Comparison of ENCODE assay signal across 10 cellular contexts in genomic region chr2:27354597-27354927, GRCh38. TPM values are rescaled to one million over a fixed set of nuclear protein-coding genes. Genes with fewer than 3 reads are reported as not detected.
DNase-seq lines count a peak whose midpoint lies in the region; ATAC-seq, FAIRE-seq and TF ChIP-seq lines count a peak whose summit lies in the region.
"Had no signal": no experiment of that assay in that cellular context is flagged by ENCODE, and none has a peak within 500 bp of the region (broad histone marks: within the 10 kb centered on the region; RNA-seq: fewer than 3 reads in every experiment).

No MANE protein-coding gene starts in this region.

- no peak overlapping the region for H2AFZ ChIP-seq in GM12878 (ENCODE audit: control insufficient read depth, low read depth, low read length)

- H3K4me3 Mint-ChIP-seq in activated CD4-positive, alpha-beta T cell treated with anti-CD3 and anti-CD28 coated beads for 36 hours, result peak overlapping the region; percentile 28
- H3K4me3 Mint-ChIP-seq in IgD-negative memory B cell (peak overlapping the region in 3 of 4 donors; percentile 10 to 98 (median 60)), progenitor cell of endocrine pancreas (ENCODE audit: low read depth) (peak overlapping the region; percentile 96)

- H3K27me3 ChIP-seq in GM12878 (replicated peaks in 1 of 2; ENCODE audit: control insufficient read depth in 2 of 2, insufficient read depth in 2 of 2, low read length in 1 of 2), result no peaks in the 10 kb centered on the region
- H3K27me3 ChIP-seq: thyroid gland had no signal

- peaks cover 72% of the 10 kb centered on the region for H3K79me2 ChIP-seq in GM12878 (ENCODE audit: control insufficient read depth, insufficient read depth, low read length)

- no peak for ATAC-seq in activated CD4-positive, alpha-beta T cell treated with anti-CD3 and anti-CD28 coated beads for 36 hours
- ATAC-seq in GM12878 (no peak), GM21786 (IDR thresholded peaks at IDR 0.05; ENCODE audit: unreplicated experiment) (no peak)

- no peak for FAIRE-seq in GM12878 (lab: Jason Lieb, UNC)

- no peaks in the 10 kb centered on the region for H3K27me3 Mint-ChIP-seq in activated CD4-positive, alpha-beta T cell treated with anti-CD3 and anti-CD28 coated beads for 36 hours
- H3K27me3 Mint-ChIP-seq in IgD-negative memory B cell, result no peaks in the 10 kb centered on the region
- no peaks in the 10 kb centered on the region for H3K27me3 Mint-ChIP-seq in progenitor cell of endocrine pancreas

- no TSS peak for BruUV-seq in GM12878 (replicated peaks; lab: Mats Ljungman, UMichigan)

- TF ChIP-seq RAD21 in GM12878 (IDR thresholded peaks at IDR 0.05; ENCODE audit: insufficient read depth, low read depth, low read length), result no peak

- H3K36me3 Mint-ChIP-seq in activated CD4-positive, alpha-beta T cell treated with anti-CD3 and anti-CD28 coated beads for 36 hours (ENCODE audit: low read depth), result peaks cover 24% of the 10 kb centered on the region
- H3K36me3 Mint-ChIP-seq in IgD-negative memory B cell (peaks cover 3% of the 10 kb centered on the region), progenitor cell of endocrine pancreas (ENCODE audit: insufficient read depth) (peaks cover 10% of the 10 kb centered on the region)

- H3K4me1 ChIP-seq in GM12878 (ENCODE audit: control insufficient read depth, insufficient read depth, low read length), result no peaks in the 10 kb centered on the region; the same call in 1 of the 2 replicates

- no peak overlapping the region for H3K27ac ChIP-seq in GM12878 (ENCODE audit: control insufficient read depth, insufficient read depth)
- H3K27ac ChIP-seq: thyroid gland had no signal

- RAD21 ChIA-PET in GM12878 (lab: Charles Lee; ENCODE audit: unreplicated experiment), result interaction anchor here (0.7 kb wide), 2 partner anchors 74 to 76 kb away, joined by 3 to 4 read pairs; partner anchors contain the start of gene NRBP1

- 98% methylated on average over 7 of the region's 7 CpGs for WGBS in GM12878 (ENCODE audit: insufficient coverage, insufficient replicate concordance, low lambda C conversion rate, missing lambda C conversion rate)

- POLR2A ChIA-PET in activated CD4-positive, alpha-beta T cell treated with anti-CD3 and anti-CD28 coated beads for 36 hours (lab: Charles Lee), result no interaction called here
- POLR2A ChIA-PET in GM12878 (lab: Charles Lee), result interaction anchor here (0.8 to 1.3 kb wide), 4 partner anchors 10 to 17 kb away, joined by 3 to 4 read pairs (median 4); partner anchors contain the start of genes EIF2B4 and SNX17

- H3K4me3 ChIP-seq in GM12878, result no peak overlapping the region
- H3K4me3 ChIP-seq: thyroid gland had no signal

- SMC1A ChIA-PET in GM12878 (lab: Charles Lee; ENCODE audit: uncharacterized antibody, unreplicated experiment), result interaction anchor here (0.9 to 2.6 kb wide), 3 partner anchors 11 to 17 kb away, joined by 3 to 9 read pairs (median 3); partner anchors contain the start of gene EIF2B4

- TF ChIP-seq CTCF in GM12878 (IDR thresholded peaks at IDR 0.05 in 2 of 3, conservative IDR thresholded peaks at IDR 0.05 in 1 of 3; ENCODE audit: control insufficient read depth in 2 of 3, extremely low read depth in 1 of 3, insufficient read depth in 1 of 3, low read depth in 3 of 3, low read length in 3 of 3) (no peak), progenitor cell of endocrine pancreas (IDR thresholded peaks at IDR 0.05; ENCODE audit: unreplicated experiment) (no peak)

- peak overlapping the region; percentile 34; the same call in 1 of the 2 replicates for H3K4me2 ChIP-seq in GM12878 (ENCODE audit: control insufficient read depth, insufficient read depth)

- CTCF ChIA-PET in activated CD4-positive, alpha-beta T cell treated with anti-CD3 and anti-CD28 coated beads for 36 hours (lab: Charles Lee), result interaction anchor here (0.7 to 1.1 kb wide), 4 partner anchors 15 to 231 kb away, joined by 3 to 4 read pairs (median 4); partner anchors contain the start of genes ABHD1 and MPV17
- CTCF ChIA-PET in GM12878 (lab: Yijun Ruan, JAX), result interaction anchor here (0.6 to 3.3 kb wide), 7 partner anchors 8 to 329 kb away, joined by 3 to 7 read pairs (median 5); no protein-coding TSS in a partner anchor

- no peaks in the 10 kb centered on the region for H3K9me3 Mint-ChIP-seq in activated CD4-positive, alpha-beta T cell treated with anti-CD3 and anti-CD28 coated beads for 36 hours (ENCODE audit: low read depth)
- no peaks in the 10 kb centered on the region for H3K9me3 Mint-ChIP-seq in IgD-negative memory B cell
- no peaks in the 10 kb centered on the region for H3K9me3 Mint-ChIP-seq in progenitor cell of endocrine pancreas (ENCODE audit: low read depth)

- no peak for TF ChIP-seq POLR2A in GM12878 (IDR thresholded peaks at IDR 0.05; ENCODE audit: low read depth, low read length)

- H3K36me3 ChIP-seq in GM12878 (ENCODE audit: control insufficient read depth in 2 of 2, insufficient read depth in 2 of 2, low read length in 1 of 2), result no peaks in the 10 kb centered on the region; a peak in 1 of 4 replicates
- H3K36me3 ChIP-seq: thyroid gland had no signal

- intact Hi-C loops in activated CD4-positive, alpha-beta T cell treated with anti-CD3 and anti-CD28 coated beads for 36 hours (cut with DNase I, micrococcal nuclease), result no loop called here
- intact Hi-C loops in GM12878 (cut with micrococcal nuclease; ENCODE audit: unreplicated experiment), result loop anchor here (10.0 kb wide), 1 partner anchor 140 kb away; the partner anchor contains the start of genes ATRAID, CAD and SLC5A6

- H3K9ac ChIP-seq in GM12878 (ENCODE audit: control insufficient read depth, insufficient read depth, low read length), result no peak overlapping the region

- H3K9me3 ChIP-seq in GM12878 (replicated peaks; ENCODE audit: control insufficient read depth, insufficient read depth, low read length), result no peaks in the 10 kb centered on the region
- H3K9me3 ChIP-seq: thyroid gland had no signal

- no peak for TF ChIP-seq EP300 in GM12878 (IDR thresholded peaks at IDR 0.05; ENCODE audit: borderline replicate concordance in 1 of 2, control insufficient read depth in 1 of 2, low read depth in 2 of 2, low read length in 2 of 2)

- no peak for DNase-seq in activated CD4-positive, alpha-beta T cell treated with anti-CD3 and anti-CD28 coated beads for 36 hours
- DNase-seq in activated CD4-positive, alpha-beta T cell treated with anti-CD3 and anti-CD28 coated beads for 1 hour, result no peak
- DNase-seq in GM12878 (ENCODE audit: low read depth, low spot score) (no peak), progenitor cell of endocrine pancreas (ENCODE audit: low spot score, unreplicated experiment) (no peak), activated gamma-delta T cell treated with Interleukin-2 at 50 U/mL for 16 hours (no peak), NCI-H345 (lab: John Stamatoyannopoulos, UW) (no peak)
- DNase-seq: head of caudate nucleus, thyroid gland had no signal

- peaks cover 51% of the 10 kb centered on the region for H3K4me1 Mint-ChIP-seq in activated CD4-positive, alpha-beta T cell treated with anti-CD3 and anti-CD28 coated beads for 36 hours
- H3K4me1 Mint-ChIP-seq in IgD-negative memory B cell (peaks cover 44 to 51% (median 50%) of the 10 kb centered on the region in 3 donors), progenitor cell of endocrine pancreas (ENCODE audit: low read depth) (peaks cover 18% of the 10 kb centered on the region)

- H4K20me1 ChIP-seq in GM12878 (ENCODE audit: control insufficient read depth, insufficient read depth), result no peaks in the 10 kb centered on the region

- no peak overlapping the region for H3K27ac Mint-ChIP-seq in activated CD4-positive, alpha-beta T cell treated with anti-CD3 and anti-CD28 coated beads for 36 hours
- peak overlapping the region in 1 of 3 donors; percentile 65 for H3K27ac Mint-ChIP-seq in IgD-negative memory B cell
- H3K27ac Mint-ChIP-seq in progenitor cell of endocrine pancreas, result peak overlapping the region; percentile 2

- in situ Hi-C loops in GM12878 (cut with MboI), result no loop called here

RNA-seq across cellular contexts. Expression of gene GTF3C2, which starts 2.0 kb away (rescaled TPM):
- 10 to 100 TPM; 60.3 to 70.2 TPM for total RNA-seq in activated CD4-positive, alpha-beta T cell treated with anti-CD3 and anti-CD28 coated beads for 36 hours
- 38.6 TPM for polyA plus RNA-seq in IgD-negative memory B cell
- 95.9 and 119 TPM in 2 replicates for total RNA-seq in GM12878 (2013; cell fraction: nucleolus; rRNA removed)
- total RNA-seq in GM12878 (2014; rRNA removed), result 75.7 and 79.5 TPM in 2 replicates
- 62.4 and 65.4 TPM in 2 replicates for total RNA-seq in GM12878 (2014; rRNA removed; fragmentation: Illumina TruSeq; extraction: Trizol)
- total RNA-seq in GM12878 (2021), result 91.7 and 95.2 TPM in 2 replicates
- polyA plus RNA-seq in GM12878 (2011; ENCODE audit: low read depth), result 34.8 TPM
- polyA plus RNA-seq in GM12878 (2011; rRNA removed), result 86.0 and 105 TPM in 2 replicates
- polyA plus RNA-seq in GM12878 (2011; cell fraction: cytosol; rRNA removed), result 81.6 and 97.8 TPM in 2 replicates
- 129 and 141 TPM in 2 replicates for polyA plus RNA-seq in GM12878 (2011; cell fraction: nucleus; rRNA removed)
- 58.4 and 67.2 TPM in 2 replicates for polyA plus RNA-seq in GM12878 (2012)
- 80.9 and 85.8 TPM in 2 replicates for polyA plus RNA-seq in GM12878 (2014; fragmentation: Illumina TruSeq; extraction: Trizol)
- polyA plus RNA-seq in GM12878 (2014; fragmentation: Nextera tagmentation; extraction: Ambion mirVana), result 10 to 100 TPM; 45.9 to 59.0 TPM
- polyA plus RNA-seq in GM12878 (2014; rRNA removed), result 64.3 and 69.3 TPM in 2 replicates
- 10 to 100 TPM; 84.9 to 98.7 TPM for polyA plus RNA-seq in GM12878 (2016; fragmentation: Nextera tagmentation; extraction: Ambion mirVana)
- polyA minus RNA-seq in GM12878 (2011; rRNA and poly(A)+ RNA removed), result 69.6 and 92.2 TPM in 2 replicates
- 28.4 and 31.3 TPM in 2 replicates for polyA minus RNA-seq in GM12878 (2011; cell fraction: cytosol; rRNA and poly(A)+ RNA removed)
- 38.9 and 52.0 TPM in 2 replicates for polyA minus RNA-seq in GM12878 (2011; cell fraction: nucleus; rRNA and poly(A)+ RNA removed)
- total RNA-seq in progenitor cell of endocrine pancreas, result 98.0 and 106 TPM in 2 replicates

RNA-seq across cellular contexts. Expression of gene EIF2B4, which starts 15.6 kb away (rescaled TPM):
- total RNA-seq in activated CD4-positive, alpha-beta T cell treated with anti-CD3 and anti-CD28 coated beads for 36 hours, result 10 to 100 TPM; 31.0 to 39.2 TPM
- polyA plus RNA-seq in IgD-negative memory B cell (35.0 TPM), GM12878 (2011; rRNA removed) (20.9 and 30.4 TPM in 2 replicates), GM12878 (2014; fragmentation: Illumina TruSeq; extraction: Trizol) (16.0 and 27.2 TPM in 2 replicates), GM12878 (2014; fragmentation: Nextera tagmentation; extraction: Ambion mirVana) (10 to 100 TPM; 13.4 to 27.8 TPM), GM12878 (2014; rRNA removed) (23.0 and 30.9 TPM in 2 replicates), GM12878 (2016; fragmentation: Nextera tagmentation; extraction: Ambion mirVana) (10 to 100 TPM; 53.4 to 53.9 TPM)
- total RNA-seq in GM12878 (2013; cell fraction: nucleolus; rRNA removed), result 30.4 and 30.8 TPM in 2 replicates
- total RNA-seq in GM12878 (2014; rRNA removed) (23.3 and 24.4 TPM in 2 replicates), GM12878 (2014; rRNA removed; fragmentation: Illumina TruSeq; extraction: Trizol) (16.5 and 17.0 TPM in 2 replicates), GM12878 (2021) (27.6 and 28.4 TPM in 2 replicates), progenitor cell of endocrine pancreas (49.6 and 56.7 TPM in 2 replicates)
- polyA plus RNA-seq in GM12878 (2011; ENCODE audit: low read depth), result 15.5 TPM
- polyA plus RNA-seq in GM12878 (2011; cell fraction: cytosol; rRNA removed), result 32.3 and 32.4 TPM in 2 replicates
- polyA plus RNA-seq in GM12878 (2011; cell fraction: nucleus; rRNA removed), result 58.7 and 63.5 TPM in 2 replicates
- polyA plus RNA-seq in GM12878 (2012), result 25.4 and 29.3 TPM in 2 replicates
- polyA minus RNA-seq in GM12878 (2011; rRNA and poly(A)+ RNA removed), result 37.3 and 45.9 TPM in 2 replicates
- polyA minus RNA-seq in GM12878 (2011; cell fraction: cytosol; rRNA and poly(A)+ RNA removed), result 5.6 and 8.4 TPM in 2 replicates
- polyA minus RNA-seq in GM12878 (2011; cell fraction: nucleus; rRNA and poly(A)+ RNA removed), result 14.5 and 23.4 TPM in 2 replicates

RNA-seq across cellular contexts. Expression of gene SNX17, which starts 15.9 kb away (rescaled TPM):
- 10 to 100 TPM; 63.9 to 82.1 TPM for total RNA-seq in activated CD4-positive, alpha-beta T cell treated with anti-CD3 and anti-CD28 coated beads for 36 hours
- polyA plus RNA-seq in IgD-negative memory B cell (219 TPM), GM12878 (2011; rRNA removed) (61.5 and 72.9 TPM in 2 replicates), GM12878 (2014; fragmentation: Illumina TruSeq; extraction: Trizol) (52.5 and 62.1 TPM in 2 replicates), GM12878 (2014; fragmentation: Nextera tagmentation; extraction: Ambion mirVana) (10 to 100 TPM in 1 of 2 experiments, 1 to 10 TPM in 1; 6.5 to 18.9 TPM), GM12878 (2014; rRNA removed) (95.9 and 96.3 TPM in 2 replicates), GM12878 (2016; fragmentation: Nextera tagmentation; extraction: Ambion mirVana) (100 to 1,000 TPM; 114 to 116 TPM)
- 88.2 and 96.9 TPM in 2 replicates for total RNA-seq in GM12878 (2013; cell fraction: nucleolus; rRNA removed)
- total RNA-seq in GM12878 (2014; rRNA removed) (113 and 114 TPM in 2 replicates), GM12878 (2014; rRNA removed; fragmentation: Illumina TruSeq; extraction: Trizol) (56.0 and 58.4 TPM in 2 replicates), GM12878 (2021) (101 and 107 TPM in 2 replicates), progenitor cell of endocrine pancreas (81.2 and 89.3 TPM in 2 replicates)
- polyA plus RNA-seq in GM12878 (2011; ENCODE audit: low read depth), result 42.8 TPM
- polyA plus RNA-seq in GM12878 (2011; cell fraction: cytosol; rRNA removed), result 103 and 110 TPM in 2 replicates
- 129 and 141 TPM in 2 replicates for polyA plus RNA-seq in GM12878 (2011; cell fraction: nucleus; rRNA removed)
- 71.3 and 75.3 TPM in 2 replicates for polyA plus RNA-seq in GM12878 (2012)
- polyA minus RNA-seq in GM12878 (2011; rRNA and poly(A)+ RNA removed), result 78.3 and 96.7 TPM in 2 replicates
- polyA minus RNA-seq in GM12878 (2011; cell fraction: cytosol; rRNA and poly(A)+ RNA removed), result 31.0 and 31.9 TPM in 2 replicates
- polyA minus RNA-seq in GM12878 (2011; cell fraction: nucleus; rRNA and poly(A)+ RNA removed), result 57.7 and 94.0 TPM in 2 replicates

RNA-seq across cellular contexts. Expression of gene ZNF513, which starts 26.0 kb away (rescaled TPM):
- total RNA-seq in activated CD4-positive, alpha-beta T cell treated with anti-CD3 and anti-CD28 coated beads for 36 hours, result 10 to 100 TPM in 1 of 2 experiments, 1 to 10 TPM in 1; 7.7 to 10.5 TPM
- 4.8 TPM for polyA plus RNA-seq in IgD-negative memory B cell
- 6.1 and 8.9 TPM in 2 replicates for total RNA-seq in GM12878 (2013; cell fraction: nucleolus; rRNA removed)
- total RNA-seq in GM12878 (2014; rRNA removed), result 8.3 and 9.3 TPM in 2 replicates
- total RNA-seq in GM12878 (2014; rRNA removed; fragmentation: Illumina TruSeq; extraction: Trizol), result 6.4 and 7.8 TPM in 2 replicates
- 12.6 and 13.3 TPM in 2 replicates for total RNA-seq in GM12878 (2021)
- polyA plus RNA-seq in GM12878 (2011; ENCODE audit: low read depth), result 4.1 TPM
- polyA plus RNA-seq in GM12878 (2011; rRNA removed), result 3.8 and 6.8 TPM in 2 replicates
- 10.8 and 19.0 TPM in 2 replicates for polyA plus RNA-seq in GM12878 (2011; cell fraction: cytosol; rRNA removed)
- 36.5 and 39.8 TPM in 2 replicates for polyA plus RNA-seq in GM12878 (2011; cell fraction: nucleus; rRNA removed)
- polyA plus RNA-seq in GM12878 (2012), result 8.3 and 11.2 TPM in 2 replicates
- polyA plus RNA-seq in GM12878 (2014; fragmentation: Illumina TruSeq; extraction: Trizol), result 1.3 and 4.3 TPM in 2 replicates
- polyA plus RNA-seq in GM12878 (2014; fragmentation: Nextera tagmentation; extraction: Ambion mirVana), result under 1 TPM; 0.06 to 0.18 TPM
- 16.4 and 17.0 TPM in 2 replicates for polyA plus RNA-seq in GM12878 (2014; rRNA removed)
- 1 to 10 TPM; 3.5 TPM for polyA plus RNA-seq in GM12878 (2016; fragmentation: Nextera tagmentation; extraction: Ambion mirVana)
- polyA minus RNA-seq in GM12878 (2011; rRNA and poly(A)+ RNA removed), result 3.1 and 6.0 TPM in 2 replicates
- 2.2 and 2.5 TPM in 2 replicates for polyA minus RNA-seq in GM12878 (2011; cell fraction: cytosol; rRNA and poly(A)+ RNA removed)
- polyA minus RNA-seq in GM12878 (2011; cell fraction: nucleus; rRNA and poly(A)+ RNA removed), result 4.7 and 9.3 TPM in 2 replicates
- 34.4 and 35.0 TPM in 2 replicates for total RNA-seq in progenitor cell of endocrine pancreas

RNA-seq across cellular contexts. Expression of gene MPV17, which starts 31.7 kb away (rescaled TPM):
- 100 to 1,000 TPM in 1 of 2 experiments, 10 to 100 TPM in 1; 93.4 to 103 TPM for total RNA-seq in activated CD4-positive, alpha-beta T cell treated with anti-CD3 and anti-CD28 coated beads for 36 hours
- polyA plus RNA-seq in IgD-negative memory B cell, result 96.1 TPM
- total RNA-seq in GM12878 (2013; cell fraction: nucleolus; rRNA removed), result 247 and 260 TPM in 2 replicates
- total RNA-seq in GM12878 (2014; rRNA removed), result 95.3 and 98.9 TPM in 2 replicates
- total RNA-seq in GM12878 (2014; rRNA removed; fragmentation: Illumina TruSeq; extraction: Trizol), result 73.0 and 75.3 TPM in 2 replicates
- 63.3 and 63.4 TPM in 2 replicates for total RNA-seq in GM12878 (2021)
- 77.6 TPM for polyA plus RNA-seq in GM12878 (2011; ENCODE audit: low read depth)
- polyA plus RNA-seq in GM12878 (2011; rRNA removed), result 103 and 126 TPM in 2 replicates
- polyA plus RNA-seq in GM12878 (2011; cell fraction: cytosol; rRNA removed), result 138 and 196 TPM in 2 replicates
- 165 and 207 TPM in 2 replicates for polyA plus RNA-seq in GM12878 (2011; cell fraction: nucleus; rRNA removed)
- 96.3 and 105 TPM in 2 replicates for polyA plus RNA-seq in GM12878 (2012)
- 116 and 123 TPM in 2 replicates for polyA plus RNA-seq in GM12878 (2014; fragmentation: Illumina TruSeq; extraction: Trizol)
- polyA plus RNA-seq in GM12878 (2014; fragmentation: Nextera tagmentation; extraction: Ambion mirVana), result 10 to 100 TPM; 67.6 to 69.8 TPM
- polyA plus RNA-seq in GM12878 (2014; rRNA removed), result 77.3 and 82.7 TPM in 2 replicates
- 100 to 1,000 TPM; 116 to 143 TPM for polyA plus RNA-seq in GM12878 (2016; fragmentation: Nextera tagmentation; extraction: Ambion mirVana)
- 121 and 122 TPM in 2 replicates for polyA minus RNA-seq in GM12878 (2011; rRNA and poly(A)+ RNA removed)
- 24.7 and 44.6 TPM in 2 replicates for polyA minus RNA-seq in GM12878 (2011; cell fraction: cytosol; rRNA and poly(A)+ RNA removed)
- 45.1 and 67.0 TPM in 2 replicates for polyA minus RNA-seq in GM12878 (2011; cell fraction: nucleus; rRNA and poly(A)+ RNA removed)
- 56.0 and 60.4 TPM in 2 replicates for total RNA-seq in progenitor cell of endocrine pancreas

Comparison
In these comparisons a context has a peak if more than half of its experiments do, and no peak if none do; other contexts are left out.
1. H3K4me3 Mint-ChIP-seq: peak in every context shown above with its lines; median percentile 96 in progenitor cell of endocrine pancreas; 60 in IgD-negative memory B cell; 28 in activated CD4-positive, alpha-beta T cell treated with anti-CD3 and anti-CD28 coated beads for 36 hours.